17 cellular contexts compared by ENCODE assay signal in genomic region chr1:156711011-156711817, GRCh38. TPM values are rescaled to one million over a fixed set of nuclear protein-coding genes. Genes with fewer than 3 reads are reported as not detected.
DNase-seq lines count a peak whose midpoint lies in the region; ATAC-seq and TF ChIP-seq lines count a peak whose summit lies in the region.
"Had no signal": no experiment of that assay in that cellular context is flagged by ENCODE, and none has a peak within 500 bp of the region (broad histone marks: within the 10 kb centered on the region; RNA-seq: fewer than 3 reads in every experiment).

No MANE protein-coding gene starts in this region.

- WGBS in trophoblast cell (ENCODE audit: extremely low coverage, insufficient coverage, insufficient read length): no CpG with 5 or more reads among the region's 9 CpGs

- H2BK120ac ChIP-seq in trophoblast cell (ENCODE audit: insufficient read depth, low read length, poor library complexity): peak overlapping the region; percentile 21

- DNase-seq in GM23338 (ENCODE audit: low spot score): no peak
- peak; percentile 75 for DNase-seq in RPMI7951 (ENCODE audit: low read depth)
- peak; percentile 80 for DNase-seq in fibroblast of villous mesenchyme (ENCODE audit: low read depth)
- no peak for DNase-seq in trophoblast cell
- no peak for DNase-seq in RPMI8226
- DNase-seq: amygdala; Calu3; midbrain; NCI-H1105; SHP77; stimulated activated CD4-positive, alpha-beta T cell treated with anti-CD3 and anti-CD28 coated beads, Interleukin-4, amount 100 ng/mL, for 1 hour had no signal

- no peak overlapping the region for H2AFZ ChIP-seq in GM23338
- H2AFZ ChIP-seq in trophoblast cell (ENCODE audit: insufficient read depth, low read length, poor library complexity): no peak overlapping the region

- H3K9me3 Mint-ChIP-seq in GM23338: no peaks in the 10 kb centered on the region

- H2BK5ac ChIP-seq in trophoblast cell (ENCODE audit: low read depth, low read length, poor library complexity): peak overlapping the region; percentile 31

- H2BK12ac ChIP-seq in trophoblast cell (ENCODE audit: low read length): no peak overlapping the region

- H3K4me1 ChIP-seq in GM23338 (ENCODE audit: insufficient read depth) (peaks cover 58% of the 10 kb centered on the region), trophoblast cell (ENCODE audit: control insufficient read depth in 1 of 2, insufficient read depth in 2 of 2, low read length in 2 of 2) (peaks cover 55 to 62% of the 10 kb centered on the region in 2 experiments)

- H3K79me2 ChIP-seq in GM23338 (replicated peaks; ENCODE audit: insufficient read depth) (no peaks in the 10 kb centered on the region), trophoblast cell (ENCODE audit: control insufficient read depth, insufficient read depth, low read length, poor library complexity) (no peaks in the 10 kb centered on the region)

- H3K36me3 ChIP-seq in GM23338 (ENCODE audit: insufficient read depth): no peaks in the 10 kb centered on the region
- H3K36me3 ChIP-seq in trophoblast cell (ENCODE audit: control insufficient read depth in 1 of 2, insufficient read depth in 2 of 2, low read length in 2 of 2): no peaks in the 10 kb centered on the region
- H3K36me3 ChIP-seq: thoracic aorta had no signal

- peaks cover 57% of the 10 kb centered on the region for H3K4me1 Mint-ChIP-seq in GM23338

- H3K27me3 Mint-ChIP-seq in GM23338 (ENCODE audit: insufficient read depth, low read depth, poor library complexity): peaks cover 9% of the 10 kb centered on the region

- H3K4me3 ChIP-seq in GM23338: no peak overlapping the region
- H3K4me3 ChIP-seq in fibroblast of villous mesenchyme (ENCODE audit: low read depth, low read length): no peak overlapping the region
- no peak overlapping the region for H3K4me3 ChIP-seq in trophoblast cell (ENCODE audit: low read depth, low read length)
- H3K4me3 ChIP-seq: thoracic aorta had no signal

- no peak overlapping the region for H3K9ac ChIP-seq in trophoblast cell (ENCODE audit: low read length)
- H3K9ac ChIP-seq: KMS-11 had no signal

- H3K4ac ChIP-seq in trophoblast cell (ENCODE audit: low read depth, low read length): no peak overlapping the region

- no peak overlapping the region for H3K14ac ChIP-seq in trophoblast cell (ENCODE audit: low read length)

- peak overlapping the region; percentile 92 for H3K4me2 ChIP-seq in GM23338
- peak overlapping the region; percentile 18 for H3K4me2 ChIP-seq in trophoblast cell (ENCODE audit: low read length)
- H3K4me2 ChIP-seq: KMS-11 had no signal

- H3K27me3 ChIP-seq in GM23338 (ENCODE audit: insufficient read depth) (0 out of 2 replicates have a peak, but pooled peaks cover 3% of the 10 kb centered on the region), trophoblast cell (ENCODE audit: insufficient read depth, low read length) (no peaks in the 10 kb centered on the region)

- H4K8ac ChIP-seq in trophoblast cell (ENCODE audit: low read depth, low read length): no peak overlapping the region

- no peaks in the 10 kb centered on the region for H3K9me3 ChIP-seq in trophoblast cell (ENCODE audit: insufficient read depth, low read depth, low read length)
- H3K9me3 ChIP-seq: thoracic aorta had no signal

- H3K27ac ChIP-seq in GM23338 (ENCODE audit: low read depth) (no peak overlapping the region), trophoblast cell (ENCODE audit: low read depth, low read length) (peak overlapping the region; percentile 29)
- H3K27ac ChIP-seq: KMS-11, thoracic aorta had no signal

- TF ChIP-seq CTCF in GM23338 (conservative IDR thresholded peaks at IDR 0.05; ENCODE audit: low read depth in 2 of 2) (no peak), fibroblast of villous mesenchyme (IDR thresholded peaks at IDR 0.05; ENCODE audit: insufficient read depth, low read depth, low read length) (no peak)

- no peak overlapping the region for H3K23ac ChIP-seq in trophoblast cell (ENCODE audit: low read length)

- H3K36me3 Mint-ChIP-seq in GM23338 (ENCODE audit: low read depth): 0 out of 3 replicates have a peak, but pooled peaks cover 2% of the 10 kb centered on the region

- no peak overlapping the region; the same call in 2 of the 3 replicates for H3K4me3 Mint-ChIP-seq in GM23338

- H2AK5ac ChIP-seq in trophoblast cell (ENCODE audit: low read length): no peak overlapping the region

- ATAC-seq in GM23338 (peak; percentile 5), HG03432 (IDR thresholded peaks at IDR 0.05; ENCODE audit: unreplicated experiment) (no peak), GM19397 (IDR thresholded peaks at IDR 0.05; ENCODE audit: unreplicated experiment) (no peak), GM18858 (IDR thresholded peaks at IDR 0.05; ENCODE audit: unreplicated experiment) (no peak)

- peak overlapping the region; percentile 8 for H4K91ac ChIP-seq in trophoblast cell (ENCODE audit: low read depth, low read length)

- H4K20me1 ChIP-seq in GM23338 (replicated peaks; ENCODE audit: insufficient read depth): no peaks in the 10 kb centered on the region

- peaks cover 16% of the 10 kb centered on the region for H3K79me1 ChIP-seq in trophoblast cell (ENCODE audit: low read length)

- H3K27ac Mint-ChIP-seq in GM23338: no peak overlapping the region

- H3K18ac ChIP-seq in trophoblast cell (ENCODE audit: low read length): no peak overlapping the region

- no peak overlapping the region for H4K12ac ChIP-seq in trophoblast cell (ENCODE audit: low read depth, low read length)

- peaks cover 28% of the 10 kb centered on the region for H3F3A ChIP-seq in GM23338 (replicated peaks; ENCODE audit: low read depth)

- H3K9me2 ChIP-seq in GM23338 (ENCODE audit: insufficient read depth): no peaks in the 10 kb centered on the region

TF ChIP-seq in GM23338, 12 proteins besides CTCF, POLR2A, EP300 and RAD21:
- TF ChIP-seq ZNF331 (CRISPR knock-in tag; IDR thresholded peaks at IDR 0.05; ENCODE audit: low read depth) (no peak), EZH2phosphoT487 (IDR thresholded peaks at IDR 0.05; ENCODE audit: unreplicated experiment) (no peak), POLR2AphosphoS5 (IDR thresholded peaks at IDR 0.05; ENCODE audit: low read depth) (no peak)
TF ChIP-seq in GM23338: peak in this region for 0.

RNA-seq across cellular contexts. Expression of gene CRABP2, which starts 5.8 kb away (rescaled TPM):
- 35.1 and 45.9 TPM in 2 replicates for total RNA-seq in GM23338 (2014; rRNA removed; shearing (Covaris generic))
- 137 and 138 TPM in 2 replicates for polyA plus RNA-seq in GM23338 (2016; fragmentation: Nextera tagmentation; extraction: Ambion mirVana)
- total RNA-seq in RPMI7951 (2014; rRNA removed; shearing (Covaris generic)): 66.6 and 81.6 TPM in 2 replicates
- 39.0 and 80.7 TPM in 2 replicates for total RNA-seq in fibroblast of villous mesenchyme
- 273 TPM in 2 replicates for polyA plus RNA-seq in trophoblast cell (2013)

RNA-seq across cellular contexts. Expression of gene METTL25B, which starts 17.1 kb away (rescaled TPM):
- 12.9 and 18.3 TPM in 2 replicates for total RNA-seq in GM23338 (2014; rRNA removed; shearing (Covaris generic))
- 18.1 and 21.1 TPM in 2 replicates for polyA plus RNA-seq in GM23338 (2016; fragmentation: Nextera tagmentation; extraction: Ambion mirVana)
- 6.4 and 6.9 TPM in 2 replicates for total RNA-seq in RPMI7951 (2014; rRNA removed; shearing (Covaris generic))
- total RNA-seq in fibroblast of villous mesenchyme: 9.0 and 12.5 TPM in 2 replicates
- 15.9 and 18.0 TPM in 2 replicates for polyA plus RNA-seq in trophoblast cell (2013)

RNA-seq across cellular contexts. Expression of gene ISG20L2, which starts 17.4 kb away (rescaled TPM):
- total RNA-seq in GM23338 (2014; rRNA removed; shearing (Covaris generic)): 34.9 and 50.9 TPM in 2 replicates
- polyA plus RNA-seq in GM23338 (2016; fragmentation: Nextera tagmentation; extraction: Ambion mirVana): 22.2 and 23.1 TPM in 2 replicates
- 14.3 and 16.4 TPM in 2 replicates for total RNA-seq in RPMI7951 (2014; rRNA removed; shearing (Covaris generic))
- 17.4 and 22.9 TPM in 2 replicates for total RNA-seq in fibroblast of villous mesenchyme
- 44.2 and 46.1 TPM in 2 replicates for polyA plus RNA-seq in trophoblast cell (2013)

RNA-seq across cellular contexts. Expression of gene MRPL24, which starts 29.7 kb away (rescaled TPM):
- total RNA-seq in GM23338 (2014; rRNA removed; shearing (Covaris generic)): 18.8 and 23.8 TPM in 2 replicates
- 45.7 and 52.4 TPM in 2 replicates for polyA plus RNA-seq in GM23338 (2016; fragmentation: Nextera tagmentation; extraction: Ambion mirVana)
- total RNA-seq in RPMI7951 (2014; rRNA removed; shearing (Covaris generic)): 57.9 and 68.2 TPM in 2 replicates
- total RNA-seq in fibroblast of villous mesenchyme: 21.6 and 26.1 TPM in 2 replicates
- polyA plus RNA-seq in trophoblast cell (2013): 40.5 and 40.7 TPM in 2 replicates

RNA-seq across cellular contexts. Expression of gene NES, which starts 34.0 kb away (rescaled TPM):
- total RNA-seq in GM23338 (2014; rRNA removed; shearing (Covaris generic)): 85.3 and 95.9 TPM in 2 replicates
- polyA plus RNA-seq in GM23338 (2016; fragmentation: Nextera tagmentation; extraction: Ambion mirVana): 25.0 and 27.5 TPM in 2 replicates
- total RNA-seq in RPMI7951 (2014; rRNA removed; shearing (Covaris generic)): 24.2 and 39.1 TPM in 2 replicates
- total RNA-seq in fibroblast of villous mesenchyme: 66.4 and 66.9 TPM in 2 replicates
- 71.4 and 71.6 TPM in 2 replicates for polyA plus RNA-seq in trophoblast cell (2013)
- total RNA-seq: T-helper 2 cell treated with Interferon-gamma antibody and Interleukin-4, amounts not matched to agents 100 ng/mL and 5 ng/mL, for 36 hours had no signal

Comparison
In these comparisons a context has a peak if more than half of its experiments do, and no peak if none do; other contexts are left out.
1. DNase-seq: peak in RPMI7951 (single experiment) and fibroblast of villous mesenchyme (single experiment); none in GM23338 (single experiment), trophoblast cell (0 of 2) and RPMI8226 (single experiment).